8 cellular contexts compared by ENCODE assay signal in genomic region chr4:140048419-140049022, GRCh38.
DNase-seq lines count a peak whose midpoint lies in the region; ATAC-seq and TF ChIP-seq lines count a peak whose summit lies in the region.

No MANE protein-coding gene starts in this region.

- peak overlapping the region; percentile 36 for H3K9ac ChIP-seq in HUES6 (ENCODE audit: low read length)

- DNase-seq in AG09309 (ENCODE audit: low read depth) = no peak
- DNase-seq in naive B cell = no peak
- DNase-seq in hippocampal formation (lab: John Stamatoyannopoulos, UW) = no peak
- no peak for DNase-seq in cerebellum (ENCODE audit: low spot score)
- no peak for DNase-seq in AG08396 (ENCODE audit: low spot score)
- no peak for DNase-seq in germinal center (ENCODE audit: low spot score)

- no peaks in the 10 kb centered on the region for H3K9me3 Mint-ChIP-seq in naive B cell

- H3K27me3 Mint-ChIP-seq in naive B cell = peaks cover 0 to 3% (median 0%) of the 10 kb centered on the region in 3 donors

- no peaks in the 10 kb centered on the region for H3K36me3 ChIP-seq in HUES6 (ENCODE audit: control insufficient read depth, insufficient read depth, low read length)

- H3K27me3 ChIP-seq in HUES6 (ENCODE audit: control insufficient read depth, insufficient read depth, low read length) = no peaks in the 10 kb centered on the region

- no peaks in the 10 kb centered on the region for H3K9me3 ChIP-seq in HUES6 (ENCODE audit: control insufficient read depth, insufficient read depth, low read depth, low read length)

- H3K27ac ChIP-seq in HUES6 (ENCODE audit: low read depth, low read length) = peak overlapping the region; percentile 10; the same call in 1 of the 2 replicates
- peak overlapping the region; percentile 4 for H3K27ac ChIP-seq in cingulate gyrus (ENCODE audit: low read depth, low read length)

- no peaks in the 10 kb centered on the region for H3K36me3 Mint-ChIP-seq in naive B cell

- H3K4me3 Mint-ChIP-seq in naive B cell = peak overlapping the region; percentile 60 to 92 (median 84)

- peak overlapping the region; percentile 49 to 97 (median 86) for H3K27ac Mint-ChIP-seq in naive B cell

- peaks cover 61% of the 10 kb centered on the region for H3K4me1 ChIP-seq in HUES6 (ENCODE audit: control insufficient read depth, insufficient read depth, low read length)

- no peak for TF ChIP-seq CTCF in AG09309 (IDR thresholded peaks at IDR 0.05; ENCODE audit: control insufficient read depth, insufficient read depth, low read depth, low read length, missing control alignments)

- H3K4me1 Mint-ChIP-seq in naive B cell = peaks cover 12 to 31% (median 24%) of the 10 kb centered on the region in 3 donors

- H3K4me3 ChIP-seq in AG09309 (ENCODE audit: control insufficient read depth, low read depth, low read length) (peak overlapping the region; percentile 43; the same call in 1 of the 2 replicates), HUES6 (ENCODE audit: low read depth, low read length) (peak overlapping the region; percentile 40)

- ATAC-seq in naive B cell (ENCODE audit: low read depth in 2 of 2) = no peak
